ENCODE assay signal across 25 cellular contexts in the genomic region with DNA sequence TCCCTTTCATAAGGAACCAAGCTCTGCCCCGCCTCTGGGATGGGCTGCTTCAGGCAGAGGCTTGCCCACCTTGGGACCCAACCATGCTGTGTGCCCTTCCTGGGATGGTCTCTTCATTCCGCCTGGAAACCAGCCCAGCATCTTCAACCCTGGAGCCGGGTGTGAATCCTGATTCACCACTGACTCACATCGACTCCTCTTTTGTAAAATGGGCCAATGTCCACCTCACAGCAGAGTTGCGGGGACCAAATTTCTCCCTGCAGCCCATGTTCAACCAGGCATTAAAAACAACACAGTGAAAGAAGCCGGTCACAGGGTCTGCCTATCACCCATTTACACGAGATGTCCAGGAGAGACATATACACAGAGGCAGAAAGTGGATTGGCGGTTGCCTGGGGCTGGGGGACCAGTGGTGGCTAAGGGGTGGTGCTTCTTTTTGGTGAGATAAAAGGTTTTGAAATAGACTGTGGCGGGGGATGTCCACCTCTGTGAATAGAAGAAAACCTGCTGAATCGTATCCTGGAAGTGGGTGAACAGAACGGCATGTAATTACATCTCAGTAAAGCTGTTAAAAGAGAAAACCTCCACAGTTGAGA. TPM values are rescaled to one million over a fixed set of nuclear protein-coding genes. Genes with fewer than 3 reads are reported as not detected.
DNase-seq lines count a peak whose midpoint lies in the region; ATAC-seq, FAIRE-seq and TF ChIP-seq lines count a peak whose summit lies in the region.
"Had no signal": no experiment of that assay in that cellular context is flagged by ENCODE, and none has a peak within 500 bp of the region (broad histone marks: within the 10 kb centered on the region; RNA-seq: fewer than 3 reads in every experiment).

No MANE protein-coding gene starts in this region.

- peaks cover 5% of the 10 kb centered on the region for H3K27me3 Mint-ChIP-seq in nephron (ENCODE audit: low read depth)
- H3K27me3 Mint-ChIP-seq: activated naive CD8-positive, alpha-beta T cell; IgD-negative memory B cell; natural killer cell treated with Interleukin-12 subunit alpha and Interleukin-12 subunit beta and Interleukin-15 and Interleukin-18, amount 100 ng/mL, for 72 hours had no signal

- peaks cover 0 to 51% (median 11%) of the 10 kb centered on the region in 3 donors for H3K4me1 ChIP-seq in gastroesophageal sphincter
- H3K4me1 ChIP-seq: body of pancreas had no signal

- peak; percentile 63 for DNase-seq in ELR (ENCODE audit: low read depth)
- DNase-seq in NCI-H69 (lab: John Stamatoyannopoulos, UW): peak; percentile 5
- DNase-seq in bronchial epithelial cell (ENCODE audit: low read depth): peak; percentile 91
- DNase-seq in WERI-Rb-1: no peak
- DNase-seq: body of pancreas; colonic mucosa; foreskin melanocyte; left cardiac atrium; NCI-H1930; NCI-H524; SHP77 treated with DMSO at 0.1 percent for 48 hours; stimulated activated CD4-positive, alpha-beta T cell treated with anti-CD3 and anti-CD28 coated beads, Interleukin-1b, Interleukin-23, amount 100 ng/mL, for 48 hours; stimulated activated naive CD4-positive, alpha-beta T cell treated with Interleukin-2 at 50 U/mL for 16 hours; trophoblast cell had no signal

- TF ChIP-seq CTCF in bronchial epithelial cell (IDR thresholded peaks at IDR 0.05; ENCODE audit: insufficient read depth, low read length, severe bottlenecking) (no peak), nephron (IDR thresholded peaks at IDR 0.05; ENCODE audit: unreplicated experiment in 3 of 3) (no peak), WERI-Rb-1 (IDR thresholded peaks at IDR 0.05; ENCODE audit: low read depth, low read length) (no peak), gastroesophageal sphincter (IDR thresholded peaks at IDR 0.05) (no peak)

- H3K4me1 Mint-ChIP-seq in nephron: peaks cover 97% of the 10 kb centered on the region
- H3K4me1 Mint-ChIP-seq: IgD-negative memory B cell had no signal

- H3K36me3 Mint-ChIP-seq in nephron (ENCODE audit: low read depth): no peaks in the 10 kb centered on the region
- H3K36me3 Mint-ChIP-seq: activated naive CD8-positive, alpha-beta T cell; natural killer cell treated with Interleukin-12 subunit alpha and Interleukin-12 subunit beta and Interleukin-15 and Interleukin-18, amount 100 ng/mL, for 72 hours had no signal

- no peak overlapping the region for H3K27ac ChIP-seq in WERI-Rb-1
- H3K27ac ChIP-seq in gastroesophageal sphincter: no peak overlapping the region
- H3K27ac ChIP-seq: body of pancreas, colonic mucosa, HL-60 had no signal

- H3K9me3 ChIP-seq in WERI-Rb-1 (ENCODE audit: severe bottlenecking): no peaks in the 10 kb centered on the region
- no peaks in the 10 kb centered on the region for H3K9me3 ChIP-seq in gastroesophageal sphincter
- H3K9me3 ChIP-seq: body of pancreas, colonic mucosa had no signal

- no peaks in the 10 kb centered on the region for H3K9me3 Mint-ChIP-seq in nephron
- H3K9me3 Mint-ChIP-seq: endodermal cell; IgD-negative memory B cell; natural killer cell treated with Interleukin-12 subunit alpha and Interleukin-12 subunit beta and Interleukin-15 and Interleukin-18, amount 100 ng/mL, for 72 hours had no signal

- H3K4me3 Mint-ChIP-seq in nephron: peak overlapping the region; percentile 15 to 60 (median 42)
- H3K4me3 Mint-ChIP-seq: activated naive CD8-positive, alpha-beta T cell; endodermal cell; IgD-negative memory B cell; natural killer cell treated with Interleukin-12 subunit alpha and Interleukin-12 subunit beta and Interleukin-15 and Interleukin-18, amount 100 ng/mL, for 72 hours had no signal

- no peaks in the 10 kb centered on the region for H3K27me3 ChIP-seq in bronchial epithelial cell (ENCODE audit: control insufficient read depth, insufficient read depth, low read length)
- no peaks in the 10 kb centered on the region for H3K27me3 ChIP-seq in WERI-Rb-1 (ENCODE audit: insufficient read depth, low read depth, severe bottlenecking)
- peaks cover 10% of the 10 kb centered on the region for H3K27me3 ChIP-seq in gastroesophageal sphincter
- H3K27me3 ChIP-seq: body of pancreas, colonic mucosa had no signal

- H3K36me3 ChIP-seq in bronchial epithelial cell (ENCODE audit: control insufficient read depth, insufficient read depth, low read length) (peaks cover 9% of the 10 kb centered on the region), WERI-Rb-1 (peaks cover 8% of the 10 kb centered on the region), gastroesophageal sphincter (no peaks in the 10 kb centered on the region)
- H3K36me3 ChIP-seq: colonic mucosa had no signal

- no peak overlapping the region for H3K4me3 ChIP-seq in bronchial epithelial cell (ENCODE audit: low read depth, low read length)
- no peak overlapping the region for H3K4me3 ChIP-seq in WERI-Rb-1 (ENCODE audit: low read depth, low read length)
- no peak overlapping the region for H3K4me3 ChIP-seq in gastroesophageal sphincter
- H3K4me3 ChIP-seq: body of pancreas, colonic mucosa had no signal

- peak overlapping the region; percentile 86 to 93 (median 92) for H3K27ac Mint-ChIP-seq in nephron
- H3K27ac Mint-ChIP-seq: activated naive CD8-positive, alpha-beta T cell; endodermal cell; IgD-negative memory B cell; natural killer cell treated with Interleukin-12 subunit alpha and Interleukin-12 subunit beta and Interleukin-15 and Interleukin-18, amount 100 ng/mL, for 72 hours had no signal

- FAIRE-seq in bronchial epithelial cell (lab: Jason Lieb, UNC): no peak
- FAIRE-seq: H54 had no signal

- TF ChIP-seq POLR2A in gastroesophageal sphincter (IDR thresholded peaks at IDR 0.05): no peak

- no peak for TF ChIP-seq EP300 in gastroesophageal sphincter (IDR thresholded peaks at IDR 0.05)

- no peak for ATAC-seq in HG03039 (IDR thresholded peaks at IDR 0.05; ENCODE audit: unreplicated experiment)
- no peak for ATAC-seq in gastroesophageal sphincter
- ATAC-seq in HG03135 (IDR thresholded peaks at IDR 0.05; ENCODE audit: unreplicated experiment): no peak
- ATAC-seq: body of pancreas; natural killer cell treated with Interleukin-12 subunit alpha and Interleukin-12 subunit beta and Interleukin-15 and Interleukin-18, amount 100 ng/mL, for 72 hours had no signal

- 75 to 83% methylated on average over 7 of the region's 11 CpGs for WGBS in gastroesophageal sphincter (ENCODE audit: low coverage in 1 of 2), 2 donors

RNA-seq across cellular contexts. Expression of gene GPR153, which starts 6.9 kb away (rescaled TPM):
- total RNA-seq in bronchial epithelial cell (16.5 and 44.2 TPM in 2 replicates), gastroesophageal sphincter (1 to 10 TPM; 2.6 to 8.9 (median 6.2) TPM)

RNA-seq across cellular contexts. Expression of gene HES3, which starts 23.8 kb away (rescaled TPM):
- total RNA-seq in bronchial epithelial cell: not detected in 2 replicates
- total RNA-seq in gastroesophageal sphincter: not detected
- total RNA-seq: body of pancreas; colonic mucosa; left cardiac atrium; natural killer cell treated with Interleukin-12 subunit alpha and Interleukin-12 subunit beta and Interleukin-15 and Interleukin-18, amount 100 ng/mL, for 72 hours; posterior vena cava had no signal

RNA-seq across cellular contexts. Expression of gene ICMT, which starts 32.0 kb away (rescaled TPM):
- total RNA-seq in bronchial epithelial cell (43.3 and 53.4 TPM in 2 replicates), gastroesophageal sphincter (10 to 100 TPM; 53.4 to 91.3 (median 85.0) TPM)
